In genomic region chr7:129522088-129522970, GRCh38 we compare ENCODE assay signal across 19 cellular contexts. TPM values are rescaled to one million over a fixed set of nuclear protein-coding genes. Genes with fewer than 3 reads are reported as not detected.
DNase-seq lines count a peak whose midpoint lies in the region; ATAC-seq and TF ChIP-seq lines count a peak whose summit lies in the region.
"Had no signal": no experiment of that assay in that cellular context is flagged by ENCODE, and none has a peak within 500 bp of the region (broad histone marks: within the 10 kb centered on the region; RNA-seq: fewer than 3 reads in every experiment).

No MANE protein-coding gene starts in this region.

- H3K4me3 ChIP-seq in GM23338 (no peak overlapping the region), SK-N-SH (ENCODE audit: low read depth in 2 of 2, low read length in 1 of 2) (no peak overlapping the region), fibroblast of pulmonary artery (replicated peaks; ENCODE audit: low read depth, low read length) (no peak overlapping the region), A673 (ENCODE audit: low read depth, low read length, poor library complexity, severe bottlenecking) (no peak overlapping the region)
- H3K4me3 ChIP-seq: coronary artery, ovary, thyroid gland had no signal

- no peak for TF ChIP-seq EP300 in SK-N-SH (IDR thresholded peaks at IDR 0.05; ENCODE audit: borderline replicate concordance in 1 of 2, low read depth in 1 of 2, low read length in 1 of 2)

- intact Hi-C loops in A673 (cut with micrococcal nuclease; ENCODE audit: unreplicated experiment), result no loop called here

- peak; percentile 93 for ATAC-seq in GM23338
- no peak for ATAC-seq in activated CD8-positive, alpha-beta T cell treated with anti-CD3 and anti-CD28 coated beads, Interleukin-2, amount 10 ng/mL, durations not matched to agents 7 days and 5 days

- H3K9me2 ChIP-seq in GM23338 (ENCODE audit: insufficient read depth) (no peaks in the 10 kb centered on the region; the same call in 1 of the 2 replicates), SK-N-SH (no peaks in the 10 kb centered on the region)

- H3K9ac ChIP-seq in SK-N-SH, result no peak overlapping the region

- in situ Hi-C loops in G401 (cut with HindIII; ENCODE audit: low sequenced_read_pairs), result no loop called here

- H3K4me1 ChIP-seq in GM23338 (ENCODE audit: insufficient read depth) (peaks cover 8% of the 10 kb centered on the region), SK-N-SH (ENCODE audit: control insufficient read depth in 1 of 2, insufficient read depth in 2 of 2, low read depth in 1 of 2, low read length in 1 of 2) (no peaks in the 10 kb centered on the region), A673 (ENCODE audit: insufficient read depth, low read length, poor library complexity, severe bottlenecking) (no peaks in the 10 kb centered on the region)
- H3K4me1 ChIP-seq: BE2C, thyroid gland had no signal

- H3K4me1 Mint-ChIP-seq in GM23338 (peaks cover 31% of the 10 kb centered on the region), nephron progenitor cell (no peaks in the 10 kb centered on the region)
- peaks cover 2% of the 10 kb centered on the region for H3K4me1 Mint-ChIP-seq in activated CD8-positive, alpha-beta T cell treated with anti-CD3 and anti-CD28 coated beads, Interleukin-2, amount 10 ng/mL, durations not matched to agents 7 days and 5 days (ENCODE audit: low read depth)

- no TSS peak for BruUV-seq in A673 (replicated peaks; lab: Mats Ljungman, UMichigan)

- H2AFZ ChIP-seq in GM23338 (peak overlapping the region; percentile 86; the same call in 1 of the 2 replicates), SK-N-SH (ENCODE audit: low read depth) (no peak overlapping the region)

- no peaks in the 10 kb centered on the region for H3K27me3 ChIP-seq in GM23338 (ENCODE audit: insufficient read depth)
- 0 out of 2 replicates have a peak, but pooled peaks cover 9% of the 10 kb centered on the region for H3K27me3 ChIP-seq in SK-N-SH (ENCODE audit: insufficient read depth)
- H3K27me3 ChIP-seq in A673 (replicated peaks; ENCODE audit: insufficient read depth, low read depth, low read length, poor library complexity), result no peaks in the 10 kb centered on the region
- H3K27me3 ChIP-seq: BE2C, ovary, thyroid gland had no signal

- H3K36me3 ChIP-seq in GM23338 (ENCODE audit: insufficient read depth), result no peaks in the 10 kb centered on the region
- no peaks in the 10 kb centered on the region for H3K36me3 ChIP-seq in SK-N-SH (replicated peaks in 1 of 2; ENCODE audit: control insufficient read depth in 1 of 2, insufficient read depth in 2 of 2, low read length in 1 of 2)
- no peaks in the 10 kb centered on the region for H3K36me3 ChIP-seq in A673 (ENCODE audit: insufficient read depth, low read length, poor library complexity, severe bottlenecking)
- H3K36me3 ChIP-seq: BE2C, ovary, thyroid gland had no signal

- WGBS in SK-N-SH (ENCODE audit: low lambda C conversion rate), result 79% methylated on average over 29 of the region's 30 CpGs

- H3K4me3 Mint-ChIP-seq in GM23338, result no peak overlapping the region
- H3K4me3 Mint-ChIP-seq in nephron progenitor cell, result no peak overlapping the region
- no peak overlapping the region for H3K4me3 Mint-ChIP-seq in activated CD8-positive, alpha-beta T cell treated with anti-CD3 and anti-CD28 coated beads, Interleukin-2, amount 10 ng/mL, durations not matched to agents 7 days and 5 days

- POLR2A ChIA-PET in SK-N-SH (lab: Yijun Ruan, JAX) (no interaction called here), A673 (lab: Charles Lee; ENCODE audit: low non-redundant PET) (no interaction called here)
- POLR2A ChIA-PET in activated CD8-positive, alpha-beta T cell treated with anti-CD3 and anti-CD28 coated beads, Interleukin-2, amount 10 ng/mL, durations not matched to agents 7 days and 5 days (lab: Charles Lee), result no interaction called here

- H3K36me3 Mint-ChIP-seq in GM23338 (ENCODE audit: low read depth) (no peaks in the 10 kb centered on the region), nephron progenitor cell (ENCODE audit: low read depth) (no peaks in the 10 kb centered on the region)
- no peaks in the 10 kb centered on the region for H3K36me3 Mint-ChIP-seq in activated CD8-positive, alpha-beta T cell treated with anti-CD3 and anti-CD28 coated beads, Interleukin-2, amount 10 ng/mL, durations not matched to agents 7 days and 5 days (ENCODE audit: low read depth)

- TF ChIP-seq CTCF in GM23338 (conservative IDR thresholded peaks at IDR 0.05; ENCODE audit: low read depth in 2 of 2) (no peak), SK-N-SH (IDR thresholded peaks at IDR 0.05) (no peak), fibroblast of pulmonary artery (IDR thresholded peaks at IDR 0.05; ENCODE audit: low read length, missing control alignments) (no peak), nephron progenitor cell (IDR thresholded peaks at IDR 0.05) (no peak), A673 (conservative IDR thresholded peaks at IDR 0.05; ENCODE audit: low read depth, low read length) (no peak)

- H3K9me3 ChIP-seq in SK-N-SH, result no peaks in the 10 kb centered on the region
- no peaks in the 10 kb centered on the region for H3K9me3 ChIP-seq in A673 (ENCODE audit: low read depth, low read length, poor library complexity, severe bottlenecking)
- H3K9me3 ChIP-seq: BE2C, ovary, thyroid gland had no signal

- H3K79me2 ChIP-seq in GM23338 (replicated peaks; ENCODE audit: insufficient read depth) (no peaks in the 10 kb centered on the region), SK-N-SH (ENCODE audit: insufficient read depth) (no peaks in the 10 kb centered on the region)

- H3K4me2 ChIP-seq in GM23338, result no peak overlapping the region
- no peak overlapping the region for H3K4me2 ChIP-seq in SK-N-SH

- H3F3A ChIP-seq in GM23338 (replicated peaks; ENCODE audit: low read depth) (0 out of 2 replicates have a peak, but pooled peaks cover 3% of the 10 kb centered on the region), SK-N-SH (replicated peaks; ENCODE audit: insufficient read depth) (no peaks in the 10 kb centered on the region)

- H3K27ac ChIP-seq in GM23338 (ENCODE audit: low read depth) (no peak overlapping the region), SK-N-SH (ENCODE audit: low read depth in 2 of 2, low read length in 1 of 2) (no peak overlapping the region), A673 (ENCODE audit: low read depth, low read length, poor library complexity, severe bottlenecking) (no peak overlapping the region)
- H3K27ac ChIP-seq: coronary artery, ovary, thyroid gland, VCaP had no signal

- H3K9me3 Mint-ChIP-seq in GM23338, result no peaks in the 10 kb centered on the region; the same call in 2 of the 3 replicates
- H3K9me3 Mint-ChIP-seq in nephron progenitor cell, result no peaks in the 10 kb centered on the region
- H3K9me3 Mint-ChIP-seq in activated CD8-positive, alpha-beta T cell treated with anti-CD3 and anti-CD28 coated beads, Interleukin-2, amount 10 ng/mL, durations not matched to agents 7 days and 5 days (ENCODE audit: insufficient read depth), result no peaks in the 10 kb centered on the region
- H3K9me3 Mint-ChIP-seq: activated T-helper 2 cell treated with anti-CD3 and anti-CD28 coated beads, Interferon-gamma antibody, Interleukin-2, Interleukin-4, amounts not matched to agents 10 μg/mL and 5 μg/mL and 100 μg/mL, durations not matched to agents 14 hours and 24 hours and 36 hours had no signal

- H3K27me3 Mint-ChIP-seq in GM23338 (ENCODE audit: insufficient read depth, low read depth, poor library complexity) (peaks cover 12% of the 10 kb centered on the region), nephron progenitor cell (ENCODE audit: low read depth, poor library complexity) (peaks cover 32% of the 10 kb centered on the region)
- H3K27me3 Mint-ChIP-seq in activated CD8-positive, alpha-beta T cell treated with anti-CD3 and anti-CD28 coated beads, Interleukin-2, amount 10 ng/mL, durations not matched to agents 7 days and 5 days (ENCODE audit: low read depth), result peaks cover 7% of the 10 kb centered on the region

- no peaks in the 10 kb centered on the region for H4K20me1 ChIP-seq in GM23338 (replicated peaks; ENCODE audit: insufficient read depth)
- H4K20me1 ChIP-seq in SK-N-SH (ENCODE audit: insufficient read depth), result no peaks in the 10 kb centered on the region

- H3K27ac Mint-ChIP-seq in GM23338, result no peak overlapping the region
- H3K27ac Mint-ChIP-seq in nephron progenitor cell, result no peak overlapping the region
- H3K27ac Mint-ChIP-seq in activated CD8-positive, alpha-beta T cell treated with anti-CD3 and anti-CD28 coated beads, Interleukin-2, amount 10 ng/mL, durations not matched to agents 7 days and 5 days, result no peak overlapping the region
- H3K27ac Mint-ChIP-seq: activated T-helper 2 cell treated with anti-CD3 and anti-CD28 coated beads, Interferon-gamma antibody, Interleukin-2, Interleukin-4, amounts not matched to agents 10 μg/mL and 5 μg/mL and 100 μg/mL, durations not matched to agents 14 hours and 24 hours and 36 hours had no signal

- CTCF ChIA-PET in SK-N-SH (lab: Yijun Ruan, JAX), result interaction anchor here (1.1 to 1.5 kb wide), 2 partner anchors 13 to 19 kb away, joined by 3 read pairs; no protein-coding TSS in a partner anchor
- CTCF ChIA-PET in A673 (lab: Charles Lee), result no interaction called here
- CTCF ChIA-PET in activated CD8-positive, alpha-beta T cell treated with anti-CD3 and anti-CD28 coated beads, Interleukin-2, amount 10 ng/mL, durations not matched to agents 7 days and 5 days (lab: Charles Lee), result no interaction called here

- no peak for TF ChIP-seq RAD21 in SK-N-SH (IDR thresholded peaks at IDR 0.05; ENCODE audit: low read length)

- DNase-seq in GM23338 (ENCODE audit: low spot score) (peak; percentile 73), SK-N-SH (no peak), fibroblast of pulmonary artery (ENCODE audit: low read depth) (peak; percentile 17), nephron progenitor cell (peak; percentile 50), G401 (ENCODE audit: low spot score) (no peak), A673 (ENCODE audit: low spot score) (no peak), SHP77 treated with DMSO at 0.1 percent for 48 hours (lab: John Stamatoyannopoulos, UW) (no peak)
- DNase-seq in activated CD8-positive, alpha-beta T cell treated with anti-CD3 and anti-CD28 coated beads, Interleukin-2, amount 10 ng/mL, durations not matched to agents 7 days and 5 days, result no peak
- DNase-seq: anterior cingulate cortex, BE2C, erythroblast, KG1, NCI-H1048, NCI-H748 treated with DMSO at 0.1 percent for 48 hours, ovary, thyroid gland had no signal

TF ChIP-seq in SK-N-SH, 30 proteins besides CTCF, POLR2A, EP300 and RAD21 (continues in another document):
- TF ChIP-seq FOXJ3 (CRISPR knock-in tag; IDR thresholded peaks at IDR 0.05), result no peak

RNA-seq across cellular contexts. Expression of gene SMKR1, which starts 20.0 kb away (rescaled TPM):
- total RNA-seq in GM23338 (2014; rRNA removed; shearing (Covaris generic)), result 0.70 TPM in 1 of 2 replicates, not detected in the other
- polyA plus RNA-seq in GM23338 (2016; fragmentation: Nextera tagmentation; extraction: Ambion mirVana), result 1.7 and 2.1 TPM in 2 replicates
- 5.8 and 8.1 TPM in 2 replicates for polyA plus RNA-seq in SK-N-SH (2012; rRNA removed)
- polyA plus RNA-seq in SK-N-SH (2012; cell fraction: cytosol; rRNA removed), result 10.6 and 12.8 TPM in 2 replicates
- 3.7 and 3.9 TPM in 2 replicates for polyA plus RNA-seq in SK-N-SH (2012; cell fraction: nucleus; rRNA removed)
- total RNA-seq in G401 (2014; rRNA removed; shearing (Covaris generic)), result 5.2 TPM in 1 of 2 replicates, not detected in the other
- 1.5 and 1.7 TPM in 2 replicates for total RNA-seq in A673 (2021)
- total RNA-seq in activated CD8-positive, alpha-beta T cell treated with anti-CD3 and anti-CD28 coated beads, Interleukin-2, amount 10 ng/mL, durations not matched to agents 7 days and 5 days, result 1 to 10 TPM; 1.3 to 1.6 TPM

Comparison
In these comparisons a context has a peak if more than half of its experiments do, and no peak if none do; other contexts are left out.
1. DNase-seq: peak in GM23338 (single experiment), fibroblast of pulmonary artery (single experiment) and nephron progenitor cell (single experiment); none in SK-N-SH (single experiment), G401 (single experiment), A673 (single experiment), SHP77 treated with DMSO at 0.1 percent for 48 hours (single experiment) and activated CD8-positive, alpha-beta T cell treated with anti-CD3 and anti-CD28 coated beads, Interleukin-2, amount 10 ng/mL, durations not matched to agents 7 days and 5 days (single experiment).